In genomic region chr20:1287306-1287705, GRCh38 we compare ENCODE assay signal across 18 cellular contexts. TPM values are rescaled to one million over a fixed set of nuclear protein-coding genes. Genes with fewer than 3 reads are reported as not detected.
DNase-seq lines count a peak whose midpoint lies in the region; ATAC-seq lines count a peak whose summit lies in the region.
"Had no signal": no experiment of that assay in that cellular context is flagged by ENCODE, and none has a peak within 500 bp of the region (broad histone marks: within the 10 kb centered on the region; RNA-seq: fewer than 3 reads in every experiment).

No MANE protein-coding gene starts in this region.

- peak; percentile 8 for DNase-seq in activated T-cell treated with anti-CD3 and anti-CD28 coated beads, Interleukin-2, amount 50 U/mL, for 1 hour
- DNase-seq in activated T-cell treated with anti-CD3 and anti-CD28 coated beads, Interleukin-2, amount 50 U/mL, for 48 hours: no peak
- no peak for DNase-seq in activated T-cell treated with anti-CD3 and anti-CD28 coated beads, Interleukin-2, amount 50 U/mL, for 4 hours
- DNase-seq in foreskin melanocyte (peak; percentile 38), mesenteric fat pad (ENCODE audit: low spot score) (no peak), GM03348 (ENCODE audit: low spot score) (no peak)
- DNase-seq: activated CD8-positive, alpha-beta memory T cell treated with anti-CD3 and anti-CD28 coated beads, Interleukin-2, amount 50 U/mL, for 48 hours; DMS153; GF-D8; hippocampal formation; NCI-H1930; NCI-H345; NCI-H82; PC-3 had no signal

- H3K4me3 Mint-ChIP-seq in activated T-cell treated with anti-CD3 and anti-CD28 coated beads, Interleukin-2, amount 50 U/mL, for 4 hours: peak overlapping the region; percentile 72
- H3K4me3 Mint-ChIP-seq: stimulated activated memory B cell treated with anti-CD40 and anti-IgM and Interleukin-4, amounts not matched to agents 10 μg/mL and 1 μg/mL and 100 μg/mL, for 72 hours had no signal

- H3K36me3 Mint-ChIP-seq in activated T-cell treated with anti-CD3 and anti-CD28 coated beads, Interleukin-2, amount 50 U/mL, for 4 hours (ENCODE audit: insufficient read depth): peaks cover 3% of the 10 kb centered on the region
- H3K36me3 Mint-ChIP-seq: stimulated activated memory B cell treated with anti-CD40 and anti-IgM and Interleukin-4, amounts not matched to agents 10 μg/mL and 1 μg/mL and 100 μg/mL, for 72 hours had no signal

- peaks cover 63% of the 10 kb centered on the region for H3K4me1 Mint-ChIP-seq in activated T-cell treated with anti-CD3 and anti-CD28 coated beads, Interleukin-2, amount 50 U/mL, for 4 hours (ENCODE audit: low read depth)
- H3K4me1 Mint-ChIP-seq: stimulated activated memory B cell treated with anti-CD40 and anti-IgM and Interleukin-4, amounts not matched to agents 10 μg/mL and 1 μg/mL and 100 μg/mL, for 72 hours had no signal

- no peaks in the 10 kb centered on the region for H3K27me3 Mint-ChIP-seq in activated T-cell treated with anti-CD3 and anti-CD28 coated beads, Interleukin-2, amount 50 U/mL, for 4 hours (ENCODE audit: low read depth)
- H3K27me3 Mint-ChIP-seq: stimulated activated memory B cell treated with anti-CD40 and anti-IgM and Interleukin-4, amounts not matched to agents 10 μg/mL and 1 μg/mL and 100 μg/mL, for 72 hours had no signal

- ATAC-seq in GM19463 (IDR thresholded peaks at IDR 0.05; ENCODE audit: unreplicated experiment) (peak; percentile 45), HG02610 (IDR thresholded peaks at IDR 0.05; ENCODE audit: unreplicated experiment) (no peak)
- ATAC-seq in activated T-cell treated with anti-CD3 and anti-CD28 coated beads, Interleukin-2, amount 50 U/mL, for 4 hours: peak; percentile 90 to 95
- ATAC-seq: K562; PC-3; stimulated activated memory B cell treated with anti-CD40 and anti-IgM and Interleukin-4, amounts not matched to agents 10 μg/mL and 1 μg/mL and 100 μg/mL, for 72 hours had no signal

- no peaks in the 10 kb centered on the region for H3K9me3 Mint-ChIP-seq in activated T-cell treated with anti-CD3 and anti-CD28 coated beads, Interleukin-2, amount 50 U/mL, for 4 hours
- H3K9me3 Mint-ChIP-seq: stimulated activated memory B cell treated with anti-CD40 and anti-IgM and Interleukin-4, amounts not matched to agents 10 μg/mL and 1 μg/mL and 100 μg/mL, for 72 hours had no signal

RNA-seq across cellular contexts. Expression of gene SNPH, which starts 21.2 kb away (rescaled TPM):
- 1 to 10 TPM; 1.4 to 2.6 (median 1.9) TPM for total RNA-seq in activated T-cell treated with anti-CD3 and anti-CD28 coated beads, Interleukin-2, amount 50 U/mL, for 4 hours
- 4.9 TPM for total RNA-seq in mesenteric fat pad

RNA-seq across cellular contexts. Expression of gene SDCBP2, which starts 41.6 kb away (rescaled TPM):
- 1 to 10 TPM; 1.9 to 3.2 (median 2.2) TPM for total RNA-seq in activated T-cell treated with anti-CD3 and anti-CD28 coated beads, Interleukin-2, amount 50 U/mL, for 4 hours
- 7.2 TPM for total RNA-seq in mesenteric fat pad

Comparison
In these comparisons a context has a peak if more than half of its experiments do, and no peak if none do; other contexts are left out.
1. DNase-seq: peak in activated T-cell treated with anti-CD3 and anti-CD28 coated beads, Interleukin-2, amount 50 U/mL, for 1 hour (single experiment) and foreskin melanocyte (single experiment); none in activated T-cell treated with anti-CD3 and anti-CD28 coated beads, Interleukin-2, amount 50 U/mL, for 48 hours (0 of 2), activated T-cell treated with anti-CD3 and anti-CD28 coated beads, Interleukin-2, amount 50 U/mL, for 4 hours (single experiment), mesenteric fat pad (single experiment) and GM03348 (single experiment).